8 cellular contexts compared by ENCODE assay signal in the genomic region with DNA sequence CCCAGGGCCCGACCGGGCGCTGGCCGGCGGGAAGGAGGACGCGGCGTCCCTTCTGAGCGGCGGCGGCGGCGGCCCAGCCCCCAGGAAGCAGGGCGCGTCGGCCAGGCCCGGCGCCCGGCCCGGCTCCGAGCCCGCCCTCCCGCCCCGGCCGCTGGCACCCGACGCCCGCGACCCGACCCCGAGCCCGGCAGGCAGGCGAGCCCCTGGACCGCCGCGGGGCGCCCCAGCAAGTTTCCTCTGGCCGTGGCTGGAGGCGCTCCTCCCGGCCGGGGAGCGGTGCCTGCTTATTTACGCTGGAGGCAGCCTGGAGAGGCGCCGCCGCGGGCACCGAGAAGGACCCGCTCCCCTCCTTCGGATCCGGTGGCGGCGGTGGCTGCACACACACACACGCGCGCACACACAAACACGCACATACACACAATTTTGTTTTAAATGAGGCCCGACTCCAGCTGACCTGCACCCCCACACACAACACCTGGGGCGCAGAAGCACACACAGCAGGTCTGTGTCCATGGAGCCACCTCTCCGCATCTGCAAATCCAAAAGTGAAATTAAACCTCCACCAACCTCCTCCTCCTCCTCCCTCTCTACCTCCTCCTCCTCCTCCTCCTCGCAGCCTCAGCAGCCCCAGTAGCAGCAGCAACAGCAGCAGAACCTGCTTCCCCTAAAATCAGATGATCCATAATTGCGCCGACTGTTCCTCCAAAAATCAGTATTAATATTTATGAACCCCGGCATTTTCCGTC. TPM values are rescaled to one million over a fixed set of nuclear protein-coding genes. Genes with fewer than 3 reads are reported as not detected.
DNase-seq lines count a peak whose midpoint lies in the region; ATAC-seq and TF ChIP-seq lines count a peak whose summit lies in the region.

No MANE protein-coding gene starts in this region.

- no peaks in the 10 kb centered on the region for H3K36me3 ChIP-seq in HUES6 (ENCODE audit: control insufficient read depth, insufficient read depth, low read length)
- H3K36me3 ChIP-seq in kidney epithelial cell (ENCODE audit: control insufficient read depth, insufficient read depth, low read length), result no peaks in the 10 kb centered on the region

- peaks cover 23% of the 10 kb centered on the region for H3K4me1 ChIP-seq in HUES6 (ENCODE audit: control insufficient read depth, insufficient read depth, low read length)

- no peaks in the 10 kb centered on the region for H3K9me3 ChIP-seq in HUES6 (ENCODE audit: control insufficient read depth, insufficient read depth, low read depth, low read length)

- ATAC-seq in GM21447 (IDR thresholded peaks at IDR 0.05; ENCODE audit: unreplicated experiment), result no peak

- TF ChIP-seq CTCF in WI38 (IDR thresholded peaks at IDR 0.05; ENCODE audit: low read depth, low read length) (no peak), kidney epithelial cell (IDR thresholded peaks at IDR 0.05; ENCODE audit: insufficient read depth, low read length, poor library complexity, severe bottlenecking) (no peak)

- DNase-seq in NCI-H2107 treated with DMSO at 0.1 percent for 48 hours (lab: John Stamatoyannopoulos, UW; ENCODE audit: unreplicated experiment), result peak; percentile 25
- DNase-seq in NCI-H2107 (lab: John Stamatoyannopoulos, UW), result no peak
- DNase-seq in caudate nucleus (lab: John Stamatoyannopoulos, UW), result peak in 36 of 61 donors; percentile 19 to 77 (median 50)
- no peak for DNase-seq in kidney epithelial cell (ENCODE audit: low read depth)
- DNase-seq in stimulated activated CD4-positive, alpha-beta T cell treated with anti-CD3 and anti-CD28 coated beads, Interleukin-1b, Interleukin-23, amount 100 ng/mL, for 24 hours (ENCODE audit: low read depth in 4 of 4, low spot score in 1 of 4), result peak in 3 of 4 experiments; percentile 18 to 25 (median 24)

- H3K9ac ChIP-seq in HUES6 (ENCODE audit: low read length), result peak overlapping the region; percentile 89

- H3K27me3 ChIP-seq in HUES6 (ENCODE audit: control insufficient read depth, insufficient read depth, low read length), result no peaks in the 10 kb centered on the region
- no peaks in the 10 kb centered on the region for H3K27me3 ChIP-seq in kidney epithelial cell (ENCODE audit: control insufficient read depth, insufficient read depth, low read length)

- H3K27ac ChIP-seq in HUES6 (ENCODE audit: low read depth, low read length), result peak overlapping the region; percentile 7; the same call in 1 of the 2 replicates
- H3K27ac ChIP-seq in caudate nucleus (ENCODE audit: low read depth, low read length), result peak overlapping the region; percentile 93

- H3K4me3 ChIP-seq in HUES6 (ENCODE audit: low read depth, low read length) (peak overlapping the region; percentile 80), WI38 (ENCODE audit: low read depth, low read length) (peak overlapping the region; percentile 96), kidney epithelial cell (ENCODE audit: low read depth, low read length) (peak overlapping the region; percentile 69)

RNA-seq across cellular contexts. Expression of a gene that starts 0.7 kb away (rescaled TPM):
- total RNA-seq in kidney epithelial cell, result 30.4 and 36.4 TPM in 2 replicates

Comparison
In these comparisons a context has a peak if more than half of its experiments do, and no peak if none do; other contexts are left out.
1. DNase-seq: peak in NCI-H2107 treated with DMSO at 0.1 percent for 48 hours (single experiment), caudate nucleus (36 of 61) and stimulated activated CD4-positive, alpha-beta T cell treated with anti-CD3 and anti-CD28 coated beads, Interleukin-1b, Interleukin-23, amount 100 ng/mL, for 24 hours (3 of 4); none in NCI-H2107 (single experiment) and kidney epithelial cell (single experiment).
2. Peak in every context shown above with its lines, with median percentiles within 50 percentile points of each other: H3K4me3 ChIP-seq.